ENCODE assay signal across 8 cellular contexts in genomic region chr11:6757373-6757967, GRCh38. TPM values are rescaled to one million over a fixed set of nuclear protein-coding genes. Genes with fewer than 3 reads are reported as not detected.
DNase-seq lines count a peak whose midpoint lies in the region; ATAC-seq and TF ChIP-seq lines count a peak whose summit lies in the region.

No MANE protein-coding gene starts in this region.

- intact Hi-C loops in PC-9 (cut with micrococcal nuclease; ENCODE audit: unreplicated experiment): loop anchor here (5.0 kb wide), 1 partner anchor 380 kb away; no protein-coding TSS in a partner anchor
- intact Hi-C loops in activated T-helper 2 cell treated with anti-CD3 and anti-CD28 coated beads, Interferon-gamma antibody, Interleukin-2, Interleukin-4, amounts not matched to agents 10 μg/mL and 5 μg/mL and 100 μg/mL, durations not matched to agents 14 hours and 24 hours and 36 hours (cut with micrococcal nuclease): loop anchor here (1.0 to 2.0 kb wide), 3 partner anchors 15 to 47 kb away; no protein-coding TSS in a partner anchor

- BruUV-seq in PC-9 (replicated peaks; lab: Mats Ljungman, UMichigan): no TSS peak

- H3K4me3 ChIP-seq in AG04449 (ENCODE audit: low read depth, low read length) (no peak overlapping the region), PC-9 (no peak overlapping the region), gastroesophageal sphincter (no peak overlapping the region), parathyroid adenoma (ENCODE audit: low read depth, low read length) (no peak overlapping the region)

- no peaks in the 10 kb centered on the region for H3K36me3 Mint-ChIP-seq in activated T-helper 2 cell treated with anti-CD3 and anti-CD28 coated beads, Interferon-gamma antibody, Interleukin-2, Interleukin-4, amounts not matched to agents 10 μg/mL and 5 μg/mL and 100 μg/mL, durations not matched to agents 14 hours and 24 hours and 36 hours (ENCODE audit: low read depth)

- peaks cover 6% of the 10 kb centered on the region for H3K27me3 Mint-ChIP-seq in activated T-helper 2 cell treated with anti-CD3 and anti-CD28 coated beads, Interferon-gamma antibody, Interleukin-2, Interleukin-4, amounts not matched to agents 10 μg/mL and 5 μg/mL and 100 μg/mL, durations not matched to agents 14 hours and 24 hours and 36 hours (ENCODE audit: low read depth)

- H3F3A ChIP-seq in PC-9 (ENCODE audit: insufficient read depth, low read depth): no peaks in the 10 kb centered on the region

- CTCF ChIA-PET in AG04449 (lab: Yijun Ruan, JAX): interaction anchor here (0.6 to 7.2 kb wide), 13 partner anchors 9 to 379 kb away, joined by 3 to 71 read pairs (median 3); partner anchors contain the start of genes NLRP14, OR2AG2 and ZNF214
- CTCF ChIA-PET in PC-9 (lab: Charles Lee): no interaction called here

- H3K27ac Mint-ChIP-seq in activated T-helper 2 cell treated with anti-CD3 and anti-CD28 coated beads, Interferon-gamma antibody, Interleukin-2, Interleukin-4, amounts not matched to agents 10 μg/mL and 5 μg/mL and 100 μg/mL, durations not matched to agents 14 hours and 24 hours and 36 hours: no peak overlapping the region

- H3K36me3 ChIP-seq in PC-9 (ENCODE audit: low read depth) (no peaks in the 10 kb centered on the region), gastroesophageal sphincter (no peaks in the 10 kb centered on the region), parathyroid adenoma (ENCODE audit: control insufficient read depth, insufficient read depth, low read length) (no peaks in the 10 kb centered on the region)

- no peaks in the 10 kb centered on the region for H3K9me3 Mint-ChIP-seq in activated T-helper 2 cell treated with anti-CD3 and anti-CD28 coated beads, Interferon-gamma antibody, Interleukin-2, Interleukin-4, amounts not matched to agents 10 μg/mL and 5 μg/mL and 100 μg/mL, durations not matched to agents 14 hours and 24 hours and 36 hours

- no peak for TF ChIP-seq POLR2A in gastroesophageal sphincter (IDR thresholded peaks at IDR 0.05)

- H3K4me1 ChIP-seq in PC-9 (replicated peaks; ENCODE audit: insufficient read depth) (no peaks in the 10 kb centered on the region), gastroesophageal sphincter (no peaks in the 10 kb centered on the region), parathyroid adenoma (no peaks in the 10 kb centered on the region)

- no peaks in the 10 kb centered on the region for H4K20me1 ChIP-seq in PC-9 (ENCODE audit: insufficient read depth)

- H3K27ac ChIP-seq in PC-9 (no peak overlapping the region), gastroesophageal sphincter (no peak overlapping the region), parathyroid adenoma (no peak overlapping the region)

- WGBS in gastroesophageal sphincter (ENCODE audit: low coverage in 1 of 2), 2 donors: 50 to 88% methylated on average over 1 to 2 of the region's 2 CpGs

- H2AFZ ChIP-seq in PC-9 (no peak overlapping the region), parathyroid adenoma (no peak overlapping the region)

- H3K9me3 ChIP-seq in PC-9 (ENCODE audit: insufficient read depth, low read depth) (no peaks in the 10 kb centered on the region), gastroesophageal sphincter (no peaks in the 10 kb centered on the region), parathyroid adenoma (ENCODE audit: control insufficient read depth, low read length) (no peaks in the 10 kb centered on the region)

- no peak for TF ChIP-seq EP300 in gastroesophageal sphincter (IDR thresholded peaks at IDR 0.05)

- POLR2A ChIA-PET in AG04449 (lab: Yijun Ruan, JAX): no interaction called here
- POLR2A ChIA-PET in PC-9 (lab: Charles Lee; ENCODE audit: unreplicated experiment): no interaction called here

- H3K4me3 Mint-ChIP-seq in activated T-helper 2 cell treated with anti-CD3 and anti-CD28 coated beads, Interferon-gamma antibody, Interleukin-2, Interleukin-4, amounts not matched to agents 10 μg/mL and 5 μg/mL and 100 μg/mL, durations not matched to agents 14 hours and 24 hours and 36 hours (ENCODE audit: low read depth): no peak overlapping the region

- no peak overlapping the region for H3K9ac ChIP-seq in parathyroid adenoma

- H3K27me3 ChIP-seq in PC-9 (ENCODE audit: insufficient read depth, low read depth): no peaks in the 10 kb centered on the region
- H3K27me3 ChIP-seq in gastroesophageal sphincter: peaks cover 9% of the 10 kb centered on the region
- no peaks in the 10 kb centered on the region for H3K27me3 ChIP-seq in parathyroid adenoma (ENCODE audit: control insufficient read depth, insufficient read depth, low read length)

- TF ChIP-seq CTCF in AG04449 (IDR thresholded peaks at IDR 0.05; ENCODE audit: insufficient read depth, low read length, missing control alignments): peak; percentile 62
- TF ChIP-seq CTCF in GM12874 (IDR thresholded peaks at IDR 0.05; ENCODE audit: insufficient read depth, low read depth, low read length): peak; percentile 65
- TF ChIP-seq CTCF in PC-9 (conservative IDR thresholded peaks at IDR 0.05): peak; percentile 54
- peak in 3 of 4 experiments; percentile 19 to 61 (median 27) for TF ChIP-seq CTCF in gastroesophageal sphincter (IDR thresholded peaks at IDR 0.05)
- TF ChIP-seq CTCF in parathyroid adenoma (IDR thresholded peaks at IDR 0.05): peak; percentile 14

- H3K4me2 ChIP-seq in PC-9 (no peak overlapping the region), parathyroid adenoma (ENCODE audit: low read length) (no peak overlapping the region)

- H3K79me2 ChIP-seq in PC-9 (ENCODE audit: low read depth) (no peaks in the 10 kb centered on the region), parathyroid adenoma (no peaks in the 10 kb centered on the region)

- DNase-seq in AG04449 (ENCODE audit: low read depth, low spot score) (peak; percentile 12), PC-9 (peak in 1 of 2 experiments; percentile 9)
- DNase-seq in activated T-helper 2 cell treated with anti-CD3 and anti-CD28 coated beads, Interferon-gamma antibody, Interleukin-2, Interleukin-4, amounts not matched to agents 10 μg/mL and 5 μg/mL and 100 μg/mL, durations not matched to agents 14 hours and 24 hours and 36 hours (ENCODE audit: low spot score): peak; percentile 39

- peaks cover 3% of the 10 kb centered on the region for H3K4me1 Mint-ChIP-seq in activated T-helper 2 cell treated with anti-CD3 and anti-CD28 coated beads, Interferon-gamma antibody, Interleukin-2, Interleukin-4, amounts not matched to agents 10 μg/mL and 5 μg/mL and 100 μg/mL, durations not matched to agents 14 hours and 24 hours and 36 hours (ENCODE audit: low read depth)

- ATAC-seq in HG03139 (IDR thresholded peaks at IDR 0.05; ENCODE audit: unreplicated experiment) (peak; percentile 70), gastroesophageal sphincter (no peak), HG02970 (IDR thresholded peaks at IDR 0.05; ENCODE audit: low FRiP score, unreplicated experiment) (no peak)

- no peaks in the 10 kb centered on the region for H3K9me2 ChIP-seq in PC-9 (ENCODE audit: insufficient read depth)

RNA-seq across cellular contexts. Expression of gene OR2AG2, which starts 14.3 kb away (rescaled TPM):
- 0.11 and 0.25 TPM in 2 replicates for total RNA-seq in PC-9 (2021)
- total RNA-seq in activated T-helper 2 cell treated with anti-CD3 and anti-CD28 coated beads, Interferon-gamma antibody, Interleukin-2, Interleukin-4, amounts not matched to agents 10 μg/mL and 5 μg/mL and 100 μg/mL, durations not matched to agents 14 hours and 24 hours and 36 hours: 0.34 and 0.60 TPM in 2 replicates
- not detected for total RNA-seq in gastroesophageal sphincter

RNA-seq across cellular contexts. Expression of gene OR2AG1, which starts 25.4 kb away (rescaled TPM):
- total RNA-seq in PC-9 (2021) (not detected in 2 replicates), gastroesophageal sphincter (not detected)
- not detected in 2 replicates for total RNA-seq in activated T-helper 2 cell treated with anti-CD3 and anti-CD28 coated beads, Interferon-gamma antibody, Interleukin-2, Interleukin-4, amounts not matched to agents 10 μg/mL and 5 μg/mL and 100 μg/mL, durations not matched to agents 14 hours and 24 hours and 36 hours

RNA-seq across cellular contexts. Expression of gene OR6A2, which starts 42.0 kb away (rescaled TPM):
- total RNA-seq in PC-9 (2021): 0.48 TPM in 1 of 2 replicates, not detected in the other
- total RNA-seq in activated T-helper 2 cell treated with anti-CD3 and anti-CD28 coated beads, Interferon-gamma antibody, Interleukin-2, Interleukin-4, amounts not matched to agents 10 μg/mL and 5 μg/mL and 100 μg/mL, durations not matched to agents 14 hours and 24 hours and 36 hours: 0.32 and 0.53 TPM in 2 replicates
- total RNA-seq in gastroesophageal sphincter: under 1 TPM in 2 of 4 donors, not detected in 2; 0.08 to 0.13 TPM

Comparison
In these comparisons a context has a peak if more than half of its experiments do, and no peak if none do; other contexts are left out.
1. CTCF ChIP-seq: peak in every context shown above with its lines; median percentile 65 in GM12874; 62 in AG04449; 54 in PC-9; 27 in gastroesophageal sphincter; 14 in parathyroid adenoma.